ENCODE assay signal across 1 cellular context in genomic region chr3:65330072-65330471, GRCh38.
TF ChIP-seq lines count a peak whose summit lies in the region.

No MANE protein-coding gene starts in this region.

TF ChIP-seq in IMR-90, 13 proteins besides CTCF, POLR2A, EP300 and RAD21:
- peak; percentile 54 for TF ChIP-seq CEBPB (IDR thresholded peaks at IDR 0.05; ENCODE audit: low read depth, low read length)
- TF ChIP-seq NFE2L2 (IDR thresholded peaks at IDR 0.05; ENCODE audit: low read depth, low read length), result no peak
